Comparison of ENCODE assay signal across 25 cellular contexts in the genomic region with DNA sequence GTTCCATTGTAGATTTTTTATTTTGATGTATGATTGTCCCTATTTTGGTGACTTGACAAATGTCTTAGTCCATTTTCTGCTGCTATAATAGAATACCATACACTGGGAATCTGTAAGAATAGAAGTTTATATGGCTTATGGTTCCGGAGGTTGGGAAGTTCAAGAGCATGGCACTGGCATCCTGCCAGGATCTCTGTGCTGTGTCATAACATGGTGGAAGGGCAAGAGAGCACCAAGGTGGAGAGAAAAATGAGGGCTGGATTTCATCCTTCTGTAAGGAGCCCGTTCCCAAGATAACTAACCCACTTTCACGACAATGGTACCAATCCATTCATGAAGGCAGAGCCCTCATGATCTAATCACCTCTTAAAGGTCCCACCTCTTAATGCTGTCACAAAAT.
"Had no signal": no experiment of that assay in that cellular context is flagged by ENCODE, and none has a peak within 500 bp of the region (broad histone marks: within the 10 kb centered on the region; RNA-seq: fewer than 3 reads in every experiment).

No MANE protein-coding gene starts in this region.

- H3K27me3 ChIP-seq: esophagus squamous epithelium, heart right ventricle, hepatocyte had no signal

- H3K4me1 ChIP-seq: esophagus squamous epithelium, gastroesophageal sphincter, heart right ventricle had no signal

- H3K36me3 ChIP-seq: esophagus squamous epithelium, gastroesophageal sphincter, heart right ventricle, WERI-Rb-1 had no signal

- DNase-seq: activated B cell treated with CpG ODN at 0.5 μM for 24 hours; activated CD4-positive, alpha-beta T cell treated with anti-CD3 and anti-CD28 coated beads for 48 hours; activated CD4-positive, alpha-beta T cell treated with anti-CD3 and anti-CD28 coated beads, Interleukin-2, amount 50 U/mL, for 1 hour; activated CD4-positive, alpha-beta T cell treated with anti-CD3 and anti-CD28 coated beads, Interleukin-2, amount 50 U/mL, for 48 hours; activated CD8-positive, alpha-beta memory T cell treated with anti-CD3 and anti-CD28 coated beads for 24 hours; activated CD8-positive, alpha-beta T cell treated with anti-CD3 and anti-CD28 coated beads for 36 hours; activated effector memory CD4-positive, alpha-beta T cell treated with Interleukin-2 at 50 U/mL for 16 hours; activated gamma-delta T cell treated with Interleukin-2 at 50 U/mL for 16 hours; activated naive CD4-positive, alpha-beta T cell treated with anti-CD3 and anti-CD28 coated beads, Interleukin-2, amount 50 U/mL, for 16 hours; activated naive CD4-positive, alpha-beta T cell treated with Interleukin-2 at 50 U/mL for 16 hours; activated T-cell treated with anti-CD3 and anti-CD28 coated beads, Interleukin-2, amount 50 U/mL, for 4 hours; amniotic stem cell; anterior cingulate cortex; cortex of kidney; dermis blood vessel endothelial cell; effector CD4-positive, alpha-beta T cell; effector memory CD8-positive, alpha-beta T cell; erythroblast; esophagus squamous epithelium; foreskin melanocyte; heart right ventricle; T1000; WERI-Rb-1 had no signal

- H3K4me3 ChIP-seq: esophagus squamous epithelium, gastroesophageal sphincter, heart right ventricle, hepatocyte had no signal

- H3K27ac ChIP-seq: esophagus squamous epithelium, gastroesophageal sphincter, heart right ventricle, hepatocyte, WERI-Rb-1 had no signal
